23 cellular contexts compared by ENCODE assay signal in genomic region chr5:88756953-88757352, GRCh38.
"Had no signal": no experiment of that assay in that cellular context is flagged by ENCODE, and none has a peak within 500 bp of the region (broad histone marks: within the 10 kb centered on the region; RNA-seq: fewer than 3 reads in every experiment).

No MANE protein-coding gene starts in this region.

- H3K36me3 Mint-ChIP-seq: activated CD4-positive, alpha-beta memory T cell treated with anti-CD3 and anti-CD28 coated beads for 36 hours; activated CD8-positive, alpha-beta memory T cell treated with anti-CD3 and anti-CD28 coated beads, Interleukin-2, amount 10 ng/mL, durations not matched to agents 7 days and 5 days; natural killer cell had no signal

- H3K9me3 Mint-ChIP-seq: activated CD4-positive, alpha-beta memory T cell treated with anti-CD3 and anti-CD28 coated beads for 36 hours; activated T-cell treated with anti-CD3 and anti-CD28 coated beads, Interleukin-2, amount 50 U/mL, for 4 hours had no signal

- H3K4me1 Mint-ChIP-seq: activated CD8-positive, alpha-beta memory T cell treated with anti-CD3 and anti-CD28 coated beads, Interleukin-2, amount 10 ng/mL, durations not matched to agents 7 days and 5 days had no signal

- H3K27me3 ChIP-seq: esophagus squamous epithelium, neutrophil, tibial nerve, vagina had no signal

- ATAC-seq: activated CD4-positive, alpha-beta T cell treated with anti-CD3 and anti-CD28 coated beads for 36 hours; activated CD8-positive, alpha-beta memory T cell treated with anti-CD3 and anti-CD28 coated beads, Interleukin-2, amount 10 ng/mL, durations not matched to agents 7 days and 5 days; activated T-cell treated with anti-CD3 and anti-CD28 coated beads, Interleukin-2, amount 50 U/mL, for 4 hours; left ventricle myocardium superior; natural killer cell had no signal

- H3K9me3 ChIP-seq: esophagus squamous epithelium, neutrophil, tibial nerve, vagina had no signal

- DNase-seq: activated CD4-positive, alpha-beta memory T cell treated with anti-CD3 and anti-CD28 coated beads for 36 hours; activated CD4-positive, alpha-beta T cell treated with anti-CD3 and anti-CD28 coated beads for 36 hours; activated CD8-positive, alpha-beta memory T cell treated with anti-CD3 and anti-CD28 coated beads, Interleukin-2, amount 10 ng/mL, durations not matched to agents 7 days and 5 days; activated effector memory CD4-positive, alpha-beta T cell treated with Interleukin-2 at 50 U/mL for 16 hours; activated naive CD4-positive, alpha-beta T cell treated with anti-CD3 and anti-CD28 coated beads, Interleukin-2, amount 50 U/mL, for 16 hours; activated T-cell treated with anti-CD3 and anti-CD28 coated beads, Interleukin-2, amount 50 U/mL, for 4 hours; amniotic stem cell; central memory CD4-positive, alpha-beta T cell; effector CD4-positive, alpha-beta T cell; esophagus squamous epithelium; kidney glomerular epithelial cell; left ventricle myocardium superior; mesenchymal stem cell; natural killer cell; retina; stimulated activated CD4-positive, alpha-beta T cell treated with anti-CD3 and anti-CD28 coated beads, Interleukin-2, amount 100 ng/mL, for 48 hours; stimulated activated naive CD4-positive, alpha-beta T cell treated with Interleukin-2 at 50 U/mL for 16 hours; substantia nigra; WERI-Rb-1 had no signal

- H3K4me3 ChIP-seq: coronary artery, esophagus squamous epithelium, tibial nerve, vagina had no signal

- H3K4me1 ChIP-seq: esophagus squamous epithelium, tibial nerve, vagina had no signal

- H3K36me3 ChIP-seq: neutrophil, WERI-Rb-1 had no signal

- H3K4me3 Mint-ChIP-seq: activated CD4-positive, alpha-beta memory T cell treated with anti-CD3 and anti-CD28 coated beads for 36 hours; activated CD4-positive, alpha-beta T cell treated with anti-CD3 and anti-CD28 coated beads for 36 hours; activated CD8-positive, alpha-beta memory T cell treated with anti-CD3 and anti-CD28 coated beads, Interleukin-2, amount 10 ng/mL, durations not matched to agents 7 days and 5 days; activated T-cell treated with anti-CD3 and anti-CD28 coated beads, Interleukin-2, amount 50 U/mL, for 4 hours had no signal

- H3K27ac Mint-ChIP-seq: activated CD4-positive, alpha-beta memory T cell treated with anti-CD3 and anti-CD28 coated beads for 36 hours; activated CD4-positive, alpha-beta T cell treated with anti-CD3 and anti-CD28 coated beads for 36 hours; activated CD8-positive, alpha-beta memory T cell treated with anti-CD3 and anti-CD28 coated beads, Interleukin-2, amount 10 ng/mL, durations not matched to agents 7 days and 5 days had no signal

- H3K27ac ChIP-seq: coronary artery, esophagus squamous epithelium, neutrophil, tibial nerve, vagina, WERI-Rb-1 had no signal
